19 cellular contexts compared by ENCODE assay signal in genomic region chr22:23098230-23098705, GRCh38. TPM values are rescaled to one million over a fixed set of nuclear protein-coding genes. Genes with fewer than 3 reads are reported as not detected.
A peak's percentile ranks its signal among the peaks of the same experiment; 100 is the strongest.
DNase-seq lines count a peak whose midpoint lies in the region; ATAC-seq and TF ChIP-seq lines count a peak whose summit lies in the region.
"Had no signal": no experiment of that assay in that cellular context is flagged by ENCODE, and none has a peak within 500 bp of the region (broad histone marks: within the 10 kb centered on the region; RNA-seq: fewer than 3 reads in every experiment).

No MANE protein-coding gene starts in this region.

- ATAC-seq in heart left ventricle (no peak), left ventricle myocardium superior (no peak), sciatic nerve (peak; percentile 5)
- ATAC-seq: A549; natural killer cell treated with Interleukin-12 subunit alpha and Interleukin-12 subunit beta and Interleukin-15 and Interleukin-18, amount 100 ng/mL, for 72 hours; stimulated activated naive B cell treated with anti-CD40 and anti-IgM and Interleukin-4, amounts not matched to agents 10 μg/mL and 1 μg/mL and 100 μg/mL, for 72 hours had no signal

- peaks cover 0 to 29% (median 18%) of the 10 kb centered on the region in 12 donors for H3K4me1 ChIP-seq in heart left ventricle
- H3K4me1 ChIP-seq in uterus, result peaks cover 0 to 18% of the 10 kb centered on the region in 2 donors
- H3K4me1 ChIP-seq: A549, HAP-1 had no signal

- intact Hi-C loops in heart left ventricle (cut with DNase I), result no loop called here
- intact Hi-C loops in left ventricle myocardium superior (cut with micrococcal nuclease), result no loop called here
- intact Hi-C loops in sciatic nerve (cut with DNase I), result no loop called here
- intact Hi-C loops in uterus (cut with DNase I; ENCODE audit: low total_unique reads), result no loop called here
- intact Hi-C loops in lower leg skin (cut with DNase I; ENCODE audit: low total_unique reads), result no loop called here

- H3K36me3 Mint-ChIP-seq in progenitor cell of endocrine pancreas (ENCODE audit: insufficient read depth), result no peaks in the 10 kb centered on the region
- H3K36me3 Mint-ChIP-seq: natural killer cell treated with Interleukin-12 subunit alpha and Interleukin-12 subunit beta and Interleukin-15 and Interleukin-18, amount 100 ng/mL, for 72 hours had no signal

- no peak overlapping the region for H3K4me3 Mint-ChIP-seq in progenitor cell of endocrine pancreas (ENCODE audit: low read depth)
- H3K4me3 Mint-ChIP-seq: activated CD4-positive, alpha-beta T cell treated with anti-CD3 and anti-CD28 coated beads, Interleukin-2, amount 10 ng/mL, durations not matched to agents 7 days and 5 days; natural killer cell treated with Interleukin-12 subunit alpha and Interleukin-12 subunit beta and Interleukin-15 and Interleukin-18, amount 100 ng/mL, for 72 hours; stimulated activated naive B cell treated with anti-CD40 and anti-IgM and Interleukin-4, amounts not matched to agents 10 μg/mL and 1 μg/mL and 100 μg/mL, for 72 hours had no signal

- no peak overlapping the region for H3K27ac Mint-ChIP-seq in progenitor cell of endocrine pancreas
- H3K27ac Mint-ChIP-seq: activated CD4-positive, alpha-beta T cell treated with anti-CD3 and anti-CD28 coated beads, Interleukin-2, amount 10 ng/mL, durations not matched to agents 7 days and 5 days; natural killer cell treated with Interleukin-12 subunit alpha and Interleukin-12 subunit beta and Interleukin-15 and Interleukin-18, amount 100 ng/mL, for 72 hours; stimulated activated naive B cell treated with anti-CD40 and anti-IgM and Interleukin-4, amounts not matched to agents 10 μg/mL and 1 μg/mL and 100 μg/mL, for 72 hours had no signal

- H3K27me3 Mint-ChIP-seq in progenitor cell of endocrine pancreas, result no peaks in the 10 kb centered on the region
- H3K27me3 Mint-ChIP-seq: activated CD4-positive, alpha-beta T cell treated with anti-CD3 and anti-CD28 coated beads, Interleukin-2, amount 10 ng/mL, durations not matched to agents 7 days and 5 days; natural killer cell treated with Interleukin-12 subunit alpha and Interleukin-12 subunit beta and Interleukin-15 and Interleukin-18, amount 100 ng/mL, for 72 hours; stimulated activated naive B cell treated with anti-CD40 and anti-IgM and Interleukin-4, amounts not matched to agents 10 μg/mL and 1 μg/mL and 100 μg/mL, for 72 hours had no signal

- no peaks in the 10 kb centered on the region for H3K36me3 ChIP-seq in heart left ventricle
- no peaks in the 10 kb centered on the region for H3K36me3 ChIP-seq in uterus

- H3K27ac ChIP-seq in heart left ventricle (peak overlapping the region in 10 of 12 donors; percentile 6 to 84 (median 42)), uterus (peak overlapping the region; percentile 74 to 75)
- H3K27ac ChIP-seq: A549 had no signal

- H3K9me3 ChIP-seq in heart left ventricle, result no peaks in the 10 kb centered on the region
- H3K9me3 ChIP-seq in uterus, result no peaks in the 10 kb centered on the region
- H3K9me3 ChIP-seq: A549, HAP-1 had no signal

- H3K4me3 ChIP-seq in heart left ventricle, result no peak overlapping the region
- no peak overlapping the region for H3K4me3 ChIP-seq in uterus
- no peak overlapping the region for H3K4me3 ChIP-seq in lower leg skin (ENCODE audit: low read depth, poor library complexity, severe bottlenecking)
- H3K4me3 ChIP-seq: A549, HAP-1 had no signal

- no peaks in the 10 kb centered on the region for H3K9me3 Mint-ChIP-seq in progenitor cell of endocrine pancreas (ENCODE audit: low read depth)
- H3K9me3 Mint-ChIP-seq: activated CD4-positive, alpha-beta T cell treated with anti-CD3 and anti-CD28 coated beads, Interleukin-2, amount 10 ng/mL, durations not matched to agents 7 days and 5 days; natural killer cell treated with Interleukin-12 subunit alpha and Interleukin-12 subunit beta and Interleukin-15 and Interleukin-18, amount 100 ng/mL, for 72 hours; stimulated activated naive B cell treated with anti-CD40 and anti-IgM and Interleukin-4, amounts not matched to agents 10 μg/mL and 1 μg/mL and 100 μg/mL, for 72 hours had no signal

- 78 to 80% (median 79%) methylated on average over 5 of the region's 5 CpGs for WGBS in heart left ventricle, 4 donors
- 86 to 87% methylated on average over 5 of the region's 5 CpGs for WGBS in lower leg skin, 2 donors

- no peak for DNase-seq in heart left ventricle
- DNase-seq in left ventricle myocardium superior, result no peak
- peak; percentile 4 for DNase-seq in fibroblast of peridontal ligament (ENCODE audit: extremely low read depth)
- no peak for DNase-seq in sciatic nerve (ENCODE audit: low spot score)
- DNase-seq in uterus, result no peak
- DNase-seq in progenitor cell of endocrine pancreas (ENCODE audit: low spot score, unreplicated experiment), result no peak
- no peak for DNase-seq in activated CD4-positive, alpha-beta T cell treated with anti-CD3 and anti-CD28 coated beads, Interleukin-2, amount 50 U/mL, for 4 hours
- DNase-seq in lower leg skin (ENCODE audit: low spot score in 2 of 2), result no peak
- DNase-seq: activated CD4-positive, alpha-beta T cell treated with anti-CD3 and anti-CD28 coated beads, Interleukin-2, amount 10 ng/mL, durations not matched to agents 7 days and 5 days; activated gamma-delta T cell; foreskin fibroblast; NCI-H1105; NCI-H524 treated with DMSO at 0.1 percent for 48 hours; stimulated activated naive B cell treated with anti-CD40 and anti-IgM and Interleukin-4, amounts not matched to agents 10 μg/mL and 1 μg/mL and 100 μg/mL, for 72 hours had no signal

- no peak for TF ChIP-seq POLR2A in heart left ventricle (IDR thresholded peaks at IDR 0.05)
- TF ChIP-seq POLR2A in uterus (IDR thresholded peaks at IDR 0.05), result no peak
- no peak for TF ChIP-seq POLR2A in lower leg skin (IDR thresholded peaks at IDR 0.05)

- H3K27me3 ChIP-seq in heart left ventricle (no peaks in the 10 kb centered on the region), uterus (no peaks in the 10 kb centered on the region)

- H3K4me1 Mint-ChIP-seq in progenitor cell of endocrine pancreas (ENCODE audit: low read depth), result no peaks in the 10 kb centered on the region
- H3K4me1 Mint-ChIP-seq: activated CD4-positive, alpha-beta T cell treated with anti-CD3 and anti-CD28 coated beads, Interleukin-2, amount 10 ng/mL, durations not matched to agents 7 days and 5 days; stimulated activated naive B cell treated with anti-CD40 and anti-IgM and Interleukin-4, amounts not matched to agents 10 μg/mL and 1 μg/mL and 100 μg/mL, for 72 hours had no signal

- TF ChIP-seq CTCF in heart left ventricle (IDR thresholded peaks at IDR 0.05) (no peak), uterus (IDR thresholded peaks at IDR 0.05) (no peak), progenitor cell of endocrine pancreas (IDR thresholded peaks at IDR 0.05; ENCODE audit: unreplicated experiment) (no peak), lower leg skin (IDR thresholded peaks at IDR 0.05) (no peak)

RNA-seq across cellular contexts. Expression of gene GNAZ, which starts 27.9 kb away (rescaled TPM):
- total RNA-seq in heart left ventricle, result 10 to 100 TPM in 1 of 9 donors, 1 to 10 TPM in 8; 1.8 to 13.9 (median 2.6) TPM
- polyA plus RNA-seq in heart left ventricle, result 1 to 10 TPM; 1.1 to 1.9 TPM
- 3.3 TPM for total RNA-seq in left ventricle myocardium superior
- 22.8 TPM for total RNA-seq in sciatic nerve
- 10 to 100 TPM in 2 of 4 donors, 1 to 10 TPM in 2; 5.6 to 21.6 (median 12.1) TPM for total RNA-seq in uterus
- 16.3 and 19.2 TPM in 2 replicates for total RNA-seq in progenitor cell of endocrine pancreas
- 1 to 10 TPM; 1.5 to 3.6 (median 2.0) TPM for total RNA-seq in lower leg skin

RNA-seq across cellular contexts. Expression of gene RSPH14, which starts 43.5 kb away (rescaled TPM):
- total RNA-seq in heart left ventricle, result not detected
- polyA plus RNA-seq in heart left ventricle, result not detected
- total RNA-seq in left ventricle myocardium superior, result not detected
- total RNA-seq in sciatic nerve, result 1.4 TPM
- total RNA-seq in uterus, result 1 to 10 TPM in 2 of 4 donors, not detected in 2; 1.9 to 3.1 TPM
- total RNA-seq in progenitor cell of endocrine pancreas, result 2.4 and 3.6 TPM in 2 replicates
- 1 to 10 TPM in 2 of 4 donors, not detected in 2; 1.1 to 1.7 TPM for total RNA-seq in lower leg skin
- total RNA-seq: LHCN-M2; mesenteric fat pad; natural killer cell treated with Interleukin-12 subunit alpha and Interleukin-12 subunit beta and Interleukin-15 and Interleukin-18, amount 100 ng/mL, for 72 hours had no signal

RNA-seq across cellular contexts. Expression of gene RAB36, which starts 47.0 kb away (rescaled TPM):
- total RNA-seq in heart left ventricle (1 to 10 TPM in 2 of 9 donors, under 1 TPM in 7; 0.25 to 3.2 (median 0.54) TPM), left ventricle myocardium superior (0.74 TPM), sciatic nerve (7.5 TPM), uterus (10 to 100 TPM in 3 of 4 donors, 1 to 10 TPM in 1; 8.8 to 28.7 (median 14.7) TPM), progenitor cell of endocrine pancreas (10.1 and 10.3 TPM in 2 replicates), lower leg skin (1 to 10 TPM; 1.2 to 3.6 (median 1.8) TPM)
- under 1 TPM; 0.11 to 0.55 TPM for polyA plus RNA-seq in heart left ventricle
